8 cellular contexts compared by ENCODE assay signal in the genomic region with DNA sequence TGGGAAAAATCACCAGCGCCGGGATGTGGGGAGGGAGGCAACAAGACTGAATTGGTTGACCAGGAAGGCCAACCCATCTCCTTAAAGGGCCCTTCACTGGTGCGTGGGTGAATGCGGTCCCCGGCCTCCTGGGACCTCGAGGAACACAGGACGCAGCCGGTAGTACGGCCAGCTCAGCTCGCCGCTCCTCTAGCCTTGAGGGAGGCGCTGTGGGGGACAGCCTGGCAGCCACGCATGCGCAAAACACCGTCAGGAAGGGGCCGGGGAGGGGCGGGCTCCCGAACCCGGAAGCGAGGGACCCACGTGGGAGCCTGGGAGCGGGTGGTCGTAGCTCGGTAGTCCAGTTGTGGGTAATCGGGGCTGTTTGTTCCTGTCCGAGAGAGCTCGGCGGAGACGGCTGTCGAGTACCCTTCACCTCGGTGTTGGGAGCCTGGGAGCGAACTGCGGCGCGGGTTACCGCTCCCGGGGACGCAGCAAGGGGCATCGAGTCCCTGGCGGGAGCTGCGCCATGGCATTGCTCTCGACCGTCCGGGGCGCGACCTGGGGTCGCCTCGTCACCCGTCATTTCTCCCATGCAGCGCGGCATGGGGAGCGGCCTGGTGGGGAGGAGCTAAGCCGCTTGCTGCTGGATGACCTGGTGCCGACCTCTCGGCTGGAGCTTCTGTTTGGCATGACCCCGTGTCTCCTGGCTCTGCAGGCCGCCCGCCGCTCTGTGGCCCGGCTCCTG. TPM values are rescaled to one million over a fixed set of nuclear protein-coding genes. Genes with fewer than 3 reads are reported as not detected.
DNase-seq lines count a peak whose midpoint lies in the region; ATAC-seq and TF ChIP-seq lines count a peak whose summit lies in the region.

A gene with protein sequence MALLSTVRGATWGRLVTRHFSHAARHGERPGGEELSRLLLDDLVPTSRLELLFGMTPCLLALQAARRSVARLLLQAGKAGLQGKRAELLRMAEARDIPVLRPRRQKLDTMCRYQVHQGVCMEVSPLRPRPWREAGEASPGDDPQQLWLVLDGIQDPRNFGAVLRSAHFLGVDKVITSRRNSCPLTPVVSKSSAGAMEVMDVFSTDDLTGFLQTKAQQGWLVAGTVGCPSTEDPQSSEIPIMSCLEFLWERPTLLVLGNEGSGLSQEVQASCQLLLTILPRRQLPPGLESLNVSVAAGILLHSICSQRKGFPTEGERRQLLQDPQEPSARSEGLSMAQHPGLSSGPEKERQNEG (plus strand): TSS at position 281 of the 727 bp plus-strand sequence. CDS start 228 bp downstream, at position 509.

- peaks cover 45% of the 10 kb centered on the region for H3K4me1 Mint-ChIP-seq in nephron progenitor cell

- H4K20me1 ChIP-seq in DND-41 (ENCODE audit: insufficient read depth, low read length), result peaks cover 18% of the 10 kb centered on the region; the same call in 1 of the 2 replicates

- ATAC-seq in DND-41 (ENCODE audit: insufficient read depth, low read depth), result peak; percentile 84
- peak; percentile 70 for ATAC-seq in GM21737 (IDR thresholded peaks at IDR 0.05; ENCODE audit: unreplicated experiment)
- ATAC-seq in RWPE2 (ENCODE audit: low read depth), result peak; percentile 81
- ATAC-seq in stimulated activated naive CD8-positive, alpha-beta T cell treated with anti-CD3 and anti-CD28 coated beads, Interleukin-15, Interleukin-2, amounts not matched to agents 100 U/mL and 50 U/mL, for 24 hours, result peak; percentile 88

- peaks cover 41% of the 10 kb centered on the region for H3K4me1 ChIP-seq in DND-41 (ENCODE audit: insufficient read depth, low read length)
- H3K4me1 ChIP-seq in RWPE2 (ENCODE audit: insufficient read depth, poor library complexity, severe bottlenecking), result peaks cover 5% of the 10 kb centered on the region

- H3K4me3 Mint-ChIP-seq in nephron progenitor cell, result peak within 1 kb of the TSS; percentile 88

- H3K36me3 Mint-ChIP-seq in nephron progenitor cell (ENCODE audit: low read depth), result peaks cover 5% of the 10 kb centered on the region

- H3K27me3 Mint-ChIP-seq in nephron progenitor cell (ENCODE audit: low read depth, poor library complexity), result peaks cover 3% of the 10 kb centered on the region

- DNase-seq in DND-41, result peak; percentile 91
- DNase-seq in LHCN-M2 (ENCODE audit: low read depth), result peak; percentile 91
- DNase-seq in RWPE2 (ENCODE audit: low spot score), result peak; percentile 92
- peak; percentile 85 for DNase-seq in activated T-helper 9 cell treated with anti-CD3 and anti-CD28 coated beads, Interleukin-2, amount 50 U/mL, for 16 hours (ENCODE audit: low read depth)
- DNase-seq in fibroblast of the aortic adventitia (ENCODE audit: low read depth), result peak; percentile 85
- peak; percentile 98 for DNase-seq in nephron progenitor cell
- DNase-seq in stimulated activated naive CD8-positive, alpha-beta T cell treated with anti-CD3 and anti-CD28 coated beads, Interleukin-15, Interleukin-2, amounts not matched to agents 100 U/mL and 50 U/mL, for 24 hours, result peak; percentile 96

- H3K9me3 ChIP-seq in DND-41 (ENCODE audit: insufficient read depth, low read length, severe bottlenecking), result no peaks in the 10 kb centered on the region
- H3K9me3 ChIP-seq in RWPE2 (ENCODE audit: severe bottlenecking), result no peaks in the 10 kb centered on the region

- peak within 1 kb of the TSS; percentile 89 for H3K27ac Mint-ChIP-seq in nephron progenitor cell

- peaks cover 35% of the 10 kb centered on the region for H3K79me2 ChIP-seq in DND-41 (ENCODE audit: insufficient read depth, low read length)

- H3K9ac ChIP-seq in DND-41 (ENCODE audit: low read depth, low read length), result peak within 1 kb of the TSS; percentile 57

- H2AFZ ChIP-seq in DND-41 (ENCODE audit: low read depth, low read length), result peak within 1 kb of the TSS; percentile 95

- TF ChIP-seq CTCF in DND-41 (IDR thresholded peaks at IDR 0.05; ENCODE audit: borderline replicate concordance, extremely low read depth, low read length, poor library complexity, severe bottlenecking) (peak; percentile 30), RWPE2 (IDR thresholded peaks at IDR 0.05; ENCODE audit: poor library complexity, severe bottlenecking) (peak; percentile 19), fibroblast of the aortic adventitia (IDR thresholded peaks at IDR 0.05; ENCODE audit: insufficient read depth, low read length) (peak; percentile 5), nephron progenitor cell (IDR thresholded peaks at IDR 0.05) (no peak)

- H3K27ac ChIP-seq in DND-41 (ENCODE audit: low read length), result peak within 1 kb of the TSS; percentile 81
- H3K27ac ChIP-seq in RWPE2 (ENCODE audit: poor library complexity, severe bottlenecking), result peak within 1 kb of the TSS; percentile 42

- H3K4me3 ChIP-seq in DND-41 (ENCODE audit: low read depth in 1 of 2, low read length in 2 of 2), result peak within 1 kb of the TSS; percentile 63 to 69
- peak within 1 kb of the TSS; percentile 78 for H3K4me3 ChIP-seq in RWPE2 (ENCODE audit: severe bottlenecking)
- H3K4me3 ChIP-seq in fibroblast of the aortic adventitia (ENCODE audit: low read depth, low read length), result peak within 1 kb of the TSS; percentile 92

- peak within 1 kb of the TSS; percentile 98 for H3K4me2 ChIP-seq in DND-41 (ENCODE audit: insufficient read depth, low read length)

- no peaks in the 10 kb centered on the region for H3K9me3 Mint-ChIP-seq in nephron progenitor cell

- H3K27me3 ChIP-seq in DND-41 (ENCODE audit: insufficient read depth, low read length, poor library complexity) (no peaks in the 10 kb centered on the region), RWPE2 (ENCODE audit: insufficient read depth, poor library complexity, severe bottlenecking) (no peaks in the 10 kb centered on the region)

- H3K36me3 ChIP-seq in DND-41 (ENCODE audit: insufficient read depth, low read length) (0 out of 2 replicates have a peak, but pooled peaks cover 8% of the 10 kb centered on the region), RWPE2 (ENCODE audit: low read depth) (no peaks in the 10 kb centered on the region)

RNA-seq across cellular contexts. Expression of the gene that starts here (rescaled TPM):
- total RNA-seq in LHCN-M2 (2014; rRNA removed) (10.8 and 11.2 TPM in 2 replicates), fibroblast of the aortic adventitia (ENCODE audit: low replicate concordance) (2.3 and 4.3 TPM in 2 replicates)
- 4.0 TPM for polyA plus RNA-seq in LHCN-M2 (2012)

Comparison
In these comparisons a context has a peak if more than half of its experiments do, and no peak if none do; other contexts are left out.
1. Peak in every context shown above with its lines: DNase-seq, ATAC-seq, H3K4me3 ChIP-seq and H3K27ac ChIP-seq.